Comparison of ENCODE assay signal across 8 cellular contexts in the genomic region with DNA sequence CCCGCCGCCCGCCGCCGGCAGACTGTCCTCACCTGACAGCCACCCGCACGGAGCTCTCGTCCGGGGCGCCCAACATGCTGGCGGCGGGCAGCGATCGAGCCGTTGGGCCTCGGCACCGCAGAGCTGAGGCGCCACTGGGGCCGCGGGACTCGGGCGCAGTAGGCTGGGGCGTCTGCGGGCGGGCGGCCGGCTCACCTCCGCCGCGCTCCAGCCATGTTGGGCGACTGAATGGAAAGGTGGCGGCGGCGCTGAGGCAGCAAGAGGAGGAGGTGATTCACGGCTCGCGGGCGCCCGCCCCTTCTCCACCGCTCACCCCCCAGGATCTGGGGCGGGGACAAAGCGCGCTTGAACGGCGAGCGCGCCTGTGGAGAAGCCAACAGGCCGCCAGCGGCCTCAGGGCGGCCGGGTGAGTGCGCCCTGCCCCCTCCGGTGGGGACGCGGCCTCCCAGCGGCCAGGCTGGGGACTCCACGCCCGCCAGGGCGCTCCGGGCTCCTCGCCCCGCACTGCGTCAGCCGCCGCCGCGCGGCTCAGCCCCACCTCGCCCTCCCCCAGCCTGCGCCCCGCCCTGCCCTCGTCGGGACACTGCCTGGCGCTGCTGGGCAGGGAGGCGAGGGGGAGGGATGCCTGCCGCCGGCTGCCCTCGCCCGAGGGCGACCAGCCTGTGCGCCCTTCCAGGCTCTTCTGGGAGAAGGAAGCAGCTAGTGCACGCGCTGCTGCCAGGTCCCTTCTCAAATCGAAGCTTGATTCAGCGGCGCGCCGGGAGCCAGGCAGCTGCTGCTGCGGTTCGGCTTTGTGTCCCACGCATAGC. TPM values are rescaled to one million over a fixed set of nuclear protein-coding genes. Genes with fewer than 3 reads are reported as not detected.
DNase-seq lines count a peak whose midpoint lies in the region; ATAC-seq and TF ChIP-seq lines count a peak whose summit lies in the region.

A gene with protein sequence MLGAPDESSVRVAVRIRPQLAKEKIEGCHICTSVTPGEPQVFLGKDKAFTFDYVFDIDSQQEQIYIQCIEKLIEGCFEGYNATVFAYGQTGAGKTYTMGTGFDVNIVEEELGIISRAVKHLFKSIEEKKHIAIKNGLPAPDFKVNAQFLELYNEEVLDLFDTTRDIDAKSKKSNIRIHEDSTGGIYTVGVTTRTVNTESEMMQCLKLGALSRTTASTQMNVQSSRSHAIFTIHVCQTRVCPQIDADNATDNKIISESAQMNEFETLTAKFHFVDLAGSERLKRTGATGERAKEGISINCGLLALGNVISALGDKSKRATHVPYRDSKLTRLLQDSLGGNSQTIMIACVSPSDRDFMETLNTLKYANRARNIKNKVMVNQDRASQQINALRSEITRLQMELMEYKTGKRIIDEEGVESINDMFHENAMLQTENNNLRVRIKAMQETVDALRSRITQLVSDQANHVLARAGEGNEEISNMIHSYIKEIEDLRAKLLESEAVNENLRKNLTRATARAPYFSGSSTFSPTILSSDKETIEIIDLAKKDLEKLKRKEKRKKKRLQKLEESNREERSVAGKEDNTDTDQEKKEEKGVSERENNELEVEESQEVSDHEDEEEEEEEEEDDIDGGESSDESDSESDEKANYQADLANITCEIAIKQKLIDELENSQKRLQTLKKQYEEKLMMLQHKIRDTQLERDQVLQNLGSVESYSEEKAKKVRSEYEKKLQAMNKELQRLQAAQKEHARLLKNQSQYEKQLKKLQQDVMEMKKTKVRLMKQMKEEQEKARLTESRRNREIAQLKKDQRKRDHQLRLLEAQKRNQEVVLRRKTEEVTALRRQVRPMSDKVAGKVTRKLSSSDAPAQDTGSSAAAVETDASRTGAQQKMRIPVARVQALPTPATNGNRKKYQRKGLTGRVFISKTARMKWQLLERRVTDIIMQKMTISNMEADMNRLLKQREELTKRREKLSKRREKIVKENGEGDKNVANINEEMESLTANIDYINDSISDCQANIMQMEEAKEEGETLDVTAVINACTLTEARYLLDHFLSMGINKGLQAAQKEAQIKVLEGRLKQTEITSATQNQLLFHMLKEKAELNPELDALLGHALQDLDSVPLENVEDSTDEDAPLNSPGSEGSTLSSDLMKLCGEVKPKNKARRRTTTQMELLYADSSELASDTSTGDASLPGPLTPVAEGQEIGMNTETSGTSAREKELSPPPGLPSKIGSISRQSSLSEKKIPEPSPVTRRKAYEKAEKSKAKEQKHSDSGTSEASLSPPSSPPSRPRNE (N-terminal part only) (minus strand): TSS at position 226 of the 809 bp plus-strand sequence. CDS start 150 bp downstream, at position 76.

- TF ChIP-seq CTCF in Peyer's patch (IDR thresholded peaks at IDR 0.05) (peak; percentile 48 to 96 (median 80)), fibroblast of pulmonary artery (IDR thresholded peaks at IDR 0.05; ENCODE audit: low read length, missing control alignments) (peak; percentile 16)

- intact Hi-C loops in activated T-helper 2 cell treated with anti-CD3 and anti-CD28 coated beads, Interferon-gamma antibody, Interleukin-2, Interleukin-4, amounts not matched to agents 10 μg/mL and 5 μg/mL and 100 μg/mL, durations not matched to agents 14 hours and 24 hours and 36 hours (cut with micrococcal nuclease), result loop anchor here (1.0 to 10.0 kb wide), 10 partner anchors 24 to 1126 kb away; partner anchors contain the start of genes ALG10B and SLC2A13

- no peak for TF ChIP-seq RAD21 in Ishikawa (IDR thresholded peaks at IDR 0.05; ENCODE audit: low read depth)

- no peaks in the 10 kb centered on the region for H3K36me3 ChIP-seq in Peyer's patch

- H3K9me3 ChIP-seq in Peyer's patch, result no peaks in the 10 kb centered on the region

- no peaks in the 10 kb centered on the region for H3K27me3 ChIP-seq in Peyer's patch

- H3K27me3 Mint-ChIP-seq in activated T-helper 2 cell treated with anti-CD3 and anti-CD28 coated beads, Interferon-gamma antibody, Interleukin-2, Interleukin-4, amounts not matched to agents 10 μg/mL and 5 μg/mL and 100 μg/mL, durations not matched to agents 14 hours and 24 hours and 36 hours (ENCODE audit: low read depth), result peaks cover 13% of the 10 kb centered on the region
- H3K27me3 Mint-ChIP-seq in natural killer cell treated with Interleukin-12 subunit alpha and Interleukin-12 subunit beta and Interleukin-15 and Interleukin-18, amount 100 ng/mL, for 72 hours, result peaks cover 0 to 3% of the 10 kb centered on the region in 2 donors

- H3K4me3 Mint-ChIP-seq in activated T-helper 2 cell treated with anti-CD3 and anti-CD28 coated beads, Interferon-gamma antibody, Interleukin-2, Interleukin-4, amounts not matched to agents 10 μg/mL and 5 μg/mL and 100 μg/mL, durations not matched to agents 14 hours and 24 hours and 36 hours (ENCODE audit: low read depth), result peak within 1 kb of the TSS; percentile 90
- H3K4me3 Mint-ChIP-seq in natural killer cell treated with Interleukin-12 subunit alpha and Interleukin-12 subunit beta and Interleukin-15 and Interleukin-18, amount 100 ng/mL, for 72 hours, result peak within 1 kb of the TSS; percentile 96

- no peaks in the 10 kb centered on the region for H3K9me3 Mint-ChIP-seq in activated T-helper 2 cell treated with anti-CD3 and anti-CD28 coated beads, Interferon-gamma antibody, Interleukin-2, Interleukin-4, amounts not matched to agents 10 μg/mL and 5 μg/mL and 100 μg/mL, durations not matched to agents 14 hours and 24 hours and 36 hours
- H3K9me3 Mint-ChIP-seq in natural killer cell treated with Interleukin-12 subunit alpha and Interleukin-12 subunit beta and Interleukin-15 and Interleukin-18, amount 100 ng/mL, for 72 hours, result no peaks in the 10 kb centered on the region

- TF ChIP-seq POLR2A in Peyer's patch (IDR thresholded peaks at IDR 0.05), result peak; percentile 90 to 91

- no peaks in the 10 kb centered on the region for H3K36me3 Mint-ChIP-seq in activated T-helper 2 cell treated with anti-CD3 and anti-CD28 coated beads, Interferon-gamma antibody, Interleukin-2, Interleukin-4, amounts not matched to agents 10 μg/mL and 5 μg/mL and 100 μg/mL, durations not matched to agents 14 hours and 24 hours and 36 hours (ENCODE audit: low read depth)
- H3K36me3 Mint-ChIP-seq in natural killer cell treated with Interleukin-12 subunit alpha and Interleukin-12 subunit beta and Interleukin-15 and Interleukin-18, amount 100 ng/mL, for 72 hours, result peaks cover 4% of the 10 kb centered on the region

- peak within 1 kb of the TSS; percentile 82 to 91 (median 82) for H3K27ac ChIP-seq in Peyer's patch

- peak; percentile 90 for ATAC-seq in GM21619 (IDR thresholded peaks at IDR 0.05; ENCODE audit: unreplicated experiment)
- peak; percentile 98 for ATAC-seq in natural killer cell treated with Interleukin-12 subunit alpha and Interleukin-12 subunit beta and Interleukin-15 and Interleukin-18, amount 100 ng/mL, for 72 hours
- peak; percentile 97 for ATAC-seq in stimulated activated naive CD8-positive, alpha-beta T cell treated with anti-CD3 and anti-CD28 coated beads, Interleukin-15, Interleukin-2, amounts not matched to agents 100 U/mL and 50 U/mL, for 24 hours

- peaks cover 26% of the 10 kb centered on the region for H3K4me1 Mint-ChIP-seq in activated T-helper 2 cell treated with anti-CD3 and anti-CD28 coated beads, Interferon-gamma antibody, Interleukin-2, Interleukin-4, amounts not matched to agents 10 μg/mL and 5 μg/mL and 100 μg/mL, durations not matched to agents 14 hours and 24 hours and 36 hours (ENCODE audit: low read depth)
- H3K4me1 Mint-ChIP-seq in natural killer cell treated with Interleukin-12 subunit alpha and Interleukin-12 subunit beta and Interleukin-15 and Interleukin-18, amount 100 ng/mL, for 72 hours (ENCODE audit: low read depth in 2 of 2), result peaks cover 19 to 23% of the 10 kb centered on the region in 2 donors

- H3K4me3 ChIP-seq in Peyer's patch (peak within 1 kb of the TSS; percentile 77 to 87 (median 85)), fibroblast of pulmonary artery (replicated peaks; ENCODE audit: low read depth, low read length) (peak within 1 kb of the TSS; percentile 74)

- peak; percentile 29; the same call in 1 of the 2 replicates for TF ChIP-seq EP300 in Ishikawa (IDR thresholded peaks at IDR 0.05; ENCODE audit: borderline replicate concordance)

- peak within 1 kb of the TSS; percentile 81 for H3K27ac Mint-ChIP-seq in activated T-helper 2 cell treated with anti-CD3 and anti-CD28 coated beads, Interferon-gamma antibody, Interleukin-2, Interleukin-4, amounts not matched to agents 10 μg/mL and 5 μg/mL and 100 μg/mL, durations not matched to agents 14 hours and 24 hours and 36 hours
- peak within 1 kb of the TSS; percentile 83 to 84 for H3K27ac Mint-ChIP-seq in natural killer cell treated with Interleukin-12 subunit alpha and Interleukin-12 subunit beta and Interleukin-15 and Interleukin-18, amount 100 ng/mL, for 72 hours

- peak; percentile 95 for DNase-seq in DMS53 treated with DMSO at 0.1 percent for 48 hours (lab: John Stamatoyannopoulos, UW; ENCODE audit: unreplicated experiment)
- peak; percentile 75 to 96 (median 95) for DNase-seq in Peyer's patch
- DNase-seq in activated T-helper 2 cell treated with anti-CD3 and anti-CD28 coated beads, Interferon-gamma antibody, Interleukin-2, Interleukin-4, amounts not matched to agents 10 μg/mL and 5 μg/mL and 100 μg/mL, durations not matched to agents 14 hours and 24 hours and 36 hours (ENCODE audit: low spot score), result peak; percentile 86
- DNase-seq in fibroblast of pulmonary artery (ENCODE audit: low read depth), result peak; percentile 94
- DNase-seq in natural killer cell treated with Interleukin-12 subunit alpha and Interleukin-12 subunit beta and Interleukin-15 and Interleukin-18, amount 100 ng/mL, for 72 hours (ENCODE audit: low spot score), result peak; percentile 95
- peak; percentile 87 for DNase-seq in stimulated activated naive CD8-positive, alpha-beta T cell treated with anti-CD3 and anti-CD28 coated beads, Interleukin-15, Interleukin-2, amounts not matched to agents 100 U/mL and 50 U/mL, for 24 hours

- peaks cover 0 to 7% (median 3%) of the 10 kb centered on the region in 4 donors for H3K4me1 ChIP-seq in Peyer's patch

TF ChIP-seq in Ishikawa, 13 proteins besides CTCF, POLR2A, EP300 and RAD21 (continues in another document):
- TF ChIP-seq ZBTB7A (IDR thresholded peaks at IDR 0.05; ENCODE audit: low read depth), result no peak; the same call in 1 of the 2 replicates

RNA-seq across cellular contexts. Expression of the gene that starts here (rescaled TPM):
- 10 to 100 TPM; 14.7 to 41.3 (median 27.0) TPM for total RNA-seq in Peyer's patch
- total RNA-seq in activated T-helper 2 cell treated with anti-CD3 and anti-CD28 coated beads, Interferon-gamma antibody, Interleukin-2, Interleukin-4, amounts not matched to agents 10 μg/mL and 5 μg/mL and 100 μg/mL, durations not matched to agents 14 hours and 24 hours and 36 hours, result 35.0 and 35.6 TPM in 2 replicates
- total RNA-seq in natural killer cell treated with Interleukin-12 subunit alpha and Interleukin-12 subunit beta and Interleukin-15 and Interleukin-18, amount 100 ng/mL, for 72 hours, result 10 to 100 TPM; 20.3 to 34.6 TPM

Comparison
In these comparisons a context has a peak if more than half of its experiments do, and no peak if none do; other contexts are left out.
1. Peak in every context shown above with its lines: DNase-seq, ATAC-seq, H3K4me3 ChIP-seq and H3K27ac ChIP-seq.